Comparison of ENCODE assay signal across 11 cellular contexts in genomic region chr17:43517615-43518386, GRCh38. TPM values are rescaled to one million over a fixed set of nuclear protein-coding genes. Genes with fewer than 3 reads are reported as not detected.
DNase-seq lines count a peak whose midpoint lies in the region; ATAC-seq lines count a peak whose summit lies in the region.
"Had no signal": no experiment of that assay in that cellular context is flagged by ENCODE, and none has a peak within 500 bp of the region (broad histone marks: within the 10 kb centered on the region; RNA-seq: fewer than 3 reads in every experiment).

No MANE protein-coding gene starts in this region.

- no peak for DNase-seq in activated naive CD4-positive, alpha-beta T cell treated with anti-CD3 and anti-CD28 coated beads, Interleukin-2, amount 50 U/mL, for 72 hours (ENCODE audit: low spot score in 2 of 2)
- DNase-seq in activated naive CD4-positive, alpha-beta T cell treated with anti-CD3 and anti-CD28 coated beads, Interleukin-2, amount 10 ng/mL, durations not matched to agents 7 days and 5 days: no peak
- DNase-seq in epithelial cell of prostate (ENCODE audit: low read depth, low spot score) (no peak), substantia nigra (lab: John Stamatoyannopoulos, UW) (peak in 27 of 49 donors; percentile 5 to 66 (median 24)), NCI-H774 (lab: John Stamatoyannopoulos, UW) (no peak), GOT3 (lab: John Stamatoyannopoulos, UW) (no peak), SKM-1 treated with dmso at 0.1 percent for 144 hours (lab: John Stamatoyannopoulos, UW; ENCODE audit: unreplicated experiment) (no peak)
- DNase-seq: right cardiac atrium had no signal

- H3K4me1 Mint-ChIP-seq in activated naive CD4-positive, alpha-beta T cell treated with anti-CD3 and anti-CD28 coated beads, Interleukin-2, amount 10 ng/mL, durations not matched to agents 7 days and 5 days: no peaks in the 10 kb centered on the region
- H3K4me1 Mint-ChIP-seq: B cell had no signal

- no peaks in the 10 kb centered on the region for H3K27me3 Mint-ChIP-seq in activated naive CD4-positive, alpha-beta T cell treated with anti-CD3 and anti-CD28 coated beads, Interleukin-2, amount 10 ng/mL, durations not matched to agents 7 days and 5 days
- H3K27me3 Mint-ChIP-seq: B cell had no signal

- H3K27ac ChIP-seq in epithelial cell of prostate (peak overlapping the region; percentile 12), substantia nigra (ENCODE audit: low read depth, low read length, poor library complexity, severe bottlenecking) (peak overlapping the region; percentile 65)
- H3K27ac ChIP-seq: suprapubic skin had no signal

- peak overlapping the region; percentile 39 to 43 for H3K27ac Mint-ChIP-seq in activated naive CD4-positive, alpha-beta T cell treated with anti-CD3 and anti-CD28 coated beads, Interleukin-2, amount 50 U/mL, for 72 hours
- H3K27ac Mint-ChIP-seq in activated naive CD4-positive, alpha-beta T cell treated with anti-CD3 and anti-CD28 coated beads, Interleukin-2, amount 10 ng/mL, durations not matched to agents 7 days and 5 days: no peak overlapping the region
- H3K27ac Mint-ChIP-seq: B cell had no signal

- CTCF ChIA-PET in activated naive CD4-positive, alpha-beta T cell treated with anti-CD3 and anti-CD28 coated beads, Interleukin-2, amount 10 ng/mL, durations not matched to agents 7 days and 5 days (lab: Charles Lee): interaction anchor here (0.5 kb wide), 1 partner anchor 55 kb away, joined by 4 read pairs; no protein-coding TSS in a partner anchor

- no peak overlapping the region for H3K4me3 Mint-ChIP-seq in activated naive CD4-positive, alpha-beta T cell treated with anti-CD3 and anti-CD28 coated beads, Interleukin-2, amount 10 ng/mL, durations not matched to agents 7 days and 5 days
- H3K4me3 Mint-ChIP-seq: B cell had no signal

- no peaks in the 10 kb centered on the region for H3K9me3 Mint-ChIP-seq in activated naive CD4-positive, alpha-beta T cell treated with anti-CD3 and anti-CD28 coated beads, Interleukin-2, amount 50 U/mL, for 72 hours
- no peaks in the 10 kb centered on the region for H3K9me3 Mint-ChIP-seq in activated naive CD4-positive, alpha-beta T cell treated with anti-CD3 and anti-CD28 coated beads, Interleukin-2, amount 10 ng/mL, durations not matched to agents 7 days and 5 days

- peaks cover 10 to 34% of the 10 kb centered on the region in 2 donors for H3K36me3 Mint-ChIP-seq in activated naive CD4-positive, alpha-beta T cell treated with anti-CD3 and anti-CD28 coated beads, Interleukin-2, amount 50 U/mL, for 72 hours
- H3K36me3 Mint-ChIP-seq in activated naive CD4-positive, alpha-beta T cell treated with anti-CD3 and anti-CD28 coated beads, Interleukin-2, amount 10 ng/mL, durations not matched to agents 7 days and 5 days: peaks cover 53% of the 10 kb centered on the region

- peak; percentile 76 to 78 for ATAC-seq in activated naive CD4-positive, alpha-beta T cell treated with anti-CD3 and anti-CD28 coated beads, Interleukin-2, amount 50 U/mL, for 72 hours
- ATAC-seq in HG03439 (IDR thresholded peaks at IDR 0.05; ENCODE audit: unreplicated experiment): peak; percentile 55

RNA-seq across cellular contexts. Expression of gene ETV4, which starts 28.3 kb away (rescaled TPM):
- 1 to 10 TPM in 1 of 2 donors, under 1 TPM in 1; 0.32 to 2.2 TPM for total RNA-seq in activated naive CD4-positive, alpha-beta T cell treated with anti-CD3 and anti-CD28 coated beads, Interleukin-2, amount 50 U/mL, for 72 hours
- total RNA-seq: B cell had no signal

RNA-seq across cellular contexts. Expression of gene DHX8, which starts 34.0 kb away (rescaled TPM):
- total RNA-seq in activated naive CD4-positive, alpha-beta T cell treated with anti-CD3 and anti-CD28 coated beads, Interleukin-2, amount 50 U/mL, for 72 hours: 10 to 100 TPM; 42.6 to 71.0 TPM

Comparison
In these comparisons a context has a peak if more than half of its experiments do, and no peak if none do; other contexts are left out.
1. DNase-seq: peak in substantia nigra (27 of 49); none in activated naive CD4-positive, alpha-beta T cell treated with anti-CD3 and anti-CD28 coated beads, Interleukin-2, amount 50 U/mL, for 72 hours (0 of 2), activated naive CD4-positive, alpha-beta T cell treated with anti-CD3 and anti-CD28 coated beads, Interleukin-2, amount 10 ng/mL, durations not matched to agents 7 days and 5 days (single experiment), epithelial cell of prostate (single experiment), NCI-H774 (single experiment), GOT3 (single experiment) and SKM-1 treated with dmso at 0.1 percent for 144 hours (single experiment).